In the genomic region with DNA sequence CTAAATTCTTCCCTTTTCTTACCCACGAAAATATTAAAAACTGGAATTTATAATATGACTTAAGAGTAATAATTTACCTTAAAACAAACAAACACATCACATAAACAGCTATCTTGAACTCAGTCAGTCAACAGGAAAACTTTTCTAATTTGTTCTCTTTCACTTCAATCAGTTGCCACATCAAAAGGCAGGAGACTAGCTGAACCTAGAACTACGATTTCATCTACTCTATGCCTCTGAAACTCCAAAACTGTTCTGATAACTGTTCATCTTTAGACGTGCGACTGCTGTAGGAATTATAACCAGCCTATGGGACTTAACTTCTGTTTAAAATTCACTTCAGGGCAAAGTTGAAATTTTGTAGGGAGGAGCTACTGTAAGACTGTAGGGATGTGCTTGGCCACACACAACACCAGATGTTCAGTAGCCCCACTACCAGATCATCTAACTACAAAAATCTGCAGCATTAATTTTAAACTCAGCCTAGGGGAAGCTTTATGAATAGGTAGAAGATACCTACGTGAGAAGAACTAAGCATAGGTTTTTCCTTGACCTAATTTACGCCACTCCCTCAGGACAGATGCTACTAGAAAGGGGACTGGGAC, we compare ENCODE assay signal across 29 cellular contexts.
"Had no signal": no experiment of that assay in that cellular context is flagged by ENCODE, and none has a peak within 500 bp of the region (broad histone marks: within the 10 kb centered on the region; RNA-seq: fewer than 3 reads in every experiment).

No MANE protein-coding gene starts in this region.

- H3K27ac Mint-ChIP-seq: activated T-helper 17 cell treated with anti-CD3 and anti-CD28 coated beads, Interleukin-2, amount 50 U/mL, for 72 hours; nephron; progenitor cell of endocrine pancreas; stimulated activated naive B cell treated with anti-CD40 and anti-IgM and Interleukin-4, amounts not matched to agents 10 μg/mL and 1 μg/mL and 100 μg/mL, for 72 hours had no signal

- H3K27me3 ChIP-seq: brain microvascular endothelial cell, dorsolateral prefrontal cortex, neutrophil, stomach, tibial artery, upper lobe of right lung had no signal

- H3K27me3 Mint-ChIP-seq: activated T-cell treated with anti-CD3 and anti-CD28 coated beads, Interleukin-2, amount 50 U/mL, for 24 hours; activated T-helper 17 cell treated with anti-CD3 and anti-CD28 coated beads, Interleukin-2, amount 50 U/mL, for 72 hours; progenitor cell of endocrine pancreas; stimulated activated naive B cell treated with anti-CD40 and anti-IgM and Interleukin-4, amounts not matched to agents 10 μg/mL and 1 μg/mL and 100 μg/mL, for 72 hours had no signal

- H3K4me1 ChIP-seq: left ventricle myocardium inferior, tibial artery, upper lobe of right lung had no signal

- H3K4me1 Mint-ChIP-seq: nephron had no signal

- DNase-seq: activated CD8-positive, alpha-beta memory T cell treated with anti-CD3 and anti-CD28 coated beads, Interleukin-2, amount 50 U/mL, for 4 hours; activated gamma-delta T cell treated with Interleukin-2 at 50 U/mL for 16 hours; activated naive CD4-positive, alpha-beta T cell treated with anti-CD3 and anti-CD28 coated beads, Interleukin-2, amount 50 U/mL, for 16 hours; activated T-cell treated with anti-CD3 and anti-CD28 coated beads, Interleukin-2, amount 50 U/mL, for 24 hours; amniotic stem cell; brain microvascular endothelial cell; dorsolateral prefrontal cortex; effector memory CD4-positive, alpha-beta T cell; islet precursor cell; left ventricle myocardium inferior; mesendoderm; retina; stimulated activated CD4-positive, alpha-beta T cell treated with anti-CD3 and anti-CD28 coated beads, Interleukin-12 subunit alpha, Interleukin-12 subunit beta, amount 100 ng/mL, for 4 hours; stimulated activated CD4-positive, alpha-beta T cell treated with anti-CD3 and anti-CD28 coated beads, Interleukin-4, amount 100 ng/mL, for 1 hour; stimulated activated CD8-positive, alpha-beta memory T cell treated with anti-CD3 and anti-CD28 coated beads, Interleukin-4, amount 100 ng/mL, for 48 hours; stimulated activated naive B cell treated with anti-CD40 and anti-IgM and Interleukin-4, amounts not matched to agents 10 μg/mL and 1 μg/mL and 100 μg/mL, for 72 hours; stomach; T-helper 9 cell; tibial artery; upper lobe of right lung had no signal

- H3K27ac ChIP-seq: brain microvascular endothelial cell, coronary artery, left ventricle myocardium inferior, neutrophil, stomach, tibial artery, upper lobe of right lung, VCaP had no signal

- H3K9me3 ChIP-seq: left ventricle myocardium inferior, neutrophil, stomach, tibial artery, upper lobe of right lung had no signal

- H3K9me3 Mint-ChIP-seq: activated T-cell treated with anti-CD3 and anti-CD28 coated beads, Interleukin-2, amount 50 U/mL, for 24 hours; activated T-helper 17 cell treated with anti-CD3 and anti-CD28 coated beads, Interleukin-2, amount 50 U/mL, for 72 hours; nephron; stimulated activated naive B cell treated with anti-CD40 and anti-IgM and Interleukin-4, amounts not matched to agents 10 μg/mL and 1 μg/mL and 100 μg/mL, for 72 hours had no signal

- H3K4me3 ChIP-seq: coronary artery, dorsolateral prefrontal cortex, left ventricle myocardium inferior, lung, skin epidermis, stomach, tibial artery, upper lobe of right lung had no signal

- ATAC-seq: activated T-helper 17 cell treated with anti-CD3 and anti-CD28 coated beads, Interleukin-2, amount 50 U/mL, for 72 hours; sciatic nerve; stimulated activated naive B cell treated with anti-CD40 and anti-IgM and Interleukin-4, amounts not matched to agents 10 μg/mL and 1 μg/mL and 100 μg/mL, for 72 hours; upper lobe of right lung had no signal

- H3K4me3 Mint-ChIP-seq: activated T-cell treated with anti-CD3 and anti-CD28 coated beads, Interleukin-2, amount 50 U/mL, for 24 hours; activated T-helper 17 cell treated with anti-CD3 and anti-CD28 coated beads, Interleukin-2, amount 50 U/mL, for 72 hours; nephron; stimulated activated naive B cell treated with anti-CD40 and anti-IgM and Interleukin-4, amounts not matched to agents 10 μg/mL and 1 μg/mL and 100 μg/mL, for 72 hours had no signal
